Comparison of ENCODE assay signal across 27 cellular contexts in the genomic region with DNA sequence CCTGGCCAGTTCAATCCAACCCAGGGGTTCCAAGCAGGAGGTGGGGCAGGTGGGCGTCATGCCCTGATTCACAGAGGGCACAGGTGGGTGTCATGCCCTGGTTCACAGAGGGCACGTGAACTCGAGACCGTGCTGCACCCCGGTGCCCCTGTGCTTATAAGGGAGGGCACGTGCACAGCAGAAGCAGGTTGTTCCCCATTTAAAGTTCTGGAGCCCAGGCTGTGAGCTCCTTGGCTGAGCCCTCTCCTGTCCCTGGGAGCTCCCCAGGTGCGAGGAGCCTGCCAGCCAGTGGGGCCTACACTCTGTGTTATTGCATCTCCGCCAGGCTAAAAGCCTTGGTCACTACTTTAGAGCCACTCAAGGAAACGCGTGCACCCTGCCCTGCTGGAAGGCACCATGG. TPM values are rescaled to one million over a fixed set of nuclear protein-coding genes. Genes with fewer than 3 reads are reported as not detected.
"Had no signal": no experiment of that assay in that cellular context is flagged by ENCODE, and none has a peak within 500 bp of the region (broad histone marks: within the 10 kb centered on the region; RNA-seq: fewer than 3 reads in every experiment).

No MANE protein-coding gene starts in this region.

- H3K4me3 ChIP-seq: adrenal gland, body of pancreas, esophagus squamous epithelium, hepatocyte, neural progenitor cell, pancreas, prostate gland, testis, transverse colon had no signal

- H3K9me3 ChIP-seq: adrenal gland, body of pancreas, esophagus squamous epithelium, pancreas, prostate gland, testis, transverse colon had no signal

- H3K4me3 Mint-ChIP-seq: activated CD8-positive, alpha-beta memory T cell treated with anti-CD3 and anti-CD28 coated beads, Interleukin-2, amount 10 ng/mL, durations not matched to agents 7 days and 5 days; activated CD8-positive, alpha-beta T cell treated with anti-CD3 and anti-CD28 coated beads, Interleukin-2, amount 10 ng/mL, durations not matched to agents 7 days and 5 days; activated naive CD8-positive, alpha-beta T cell; activated T-cell treated with anti-CD3 and anti-CD28 coated beads, Interleukin-2, amount 50 U/mL, for 72 hours; mesothelial cell of epicardium; naive thymus-derived CD4-positive, alpha-beta T cell; neural progenitor cell; WTC11 had no signal

- ATAC-seq: activated CD8-positive, alpha-beta memory T cell treated with anti-CD3 and anti-CD28 coated beads, Interleukin-2, amount 10 ng/mL, durations not matched to agents 7 days and 5 days; activated CD8-positive, alpha-beta T cell treated with anti-CD3 and anti-CD28 coated beads, Interleukin-2, amount 10 ng/mL, durations not matched to agents 7 days and 5 days; activated T-cell treated with anti-CD3 and anti-CD28 coated beads, Interleukin-2, amount 50 U/mL, for 72 hours; body of pancreas; left cardiac atrium; left ventricle myocardium superior; naive thymus-derived CD4-positive, alpha-beta T cell; pancreas; WTC11 had no signal

- H3K27ac ChIP-seq: adrenal gland, body of pancreas, epithelial cell of prostate, esophagus squamous epithelium, hepatocyte, neural progenitor cell, pancreas, prostate gland, testis, transverse colon had no signal

- H3K9me3 Mint-ChIP-seq: activated T-cell treated with anti-CD3 and anti-CD28 coated beads, Interleukin-2, amount 50 U/mL, for 72 hours; mesothelial cell of epicardium; neural progenitor cell; WTC11 had no signal

- H3K27ac Mint-ChIP-seq: activated CD8-positive, alpha-beta memory T cell treated with anti-CD3 and anti-CD28 coated beads, Interleukin-2, amount 10 ng/mL, durations not matched to agents 7 days and 5 days; activated CD8-positive, alpha-beta T cell treated with anti-CD3 and anti-CD28 coated beads, Interleukin-2, amount 10 ng/mL, durations not matched to agents 7 days and 5 days; activated naive CD8-positive, alpha-beta T cell; activated T-cell treated with anti-CD3 and anti-CD28 coated beads, Interleukin-2, amount 50 U/mL, for 72 hours; mesothelial cell of epicardium; naive thymus-derived CD4-positive, alpha-beta T cell; neural progenitor cell; WTC11 had no signal

- DNase-seq: activated CD4-positive, alpha-beta T cell treated with anti-CD3 and anti-CD28 coated beads for 1 hour; activated CD8-positive, alpha-beta memory T cell treated with anti-CD3 and anti-CD28 coated beads, Interleukin-2, amount 10 ng/mL, durations not matched to agents 7 days and 5 days; activated CD8-positive, alpha-beta T cell treated with anti-CD3 and anti-CD28 coated beads, Interleukin-2, amount 10 ng/mL, durations not matched to agents 7 days and 5 days; activated naive CD4-positive, alpha-beta T cell; activated T-cell treated with anti-CD3 and anti-CD28 coated beads, Interleukin-2, amount 50 U/mL, for 72 hours; adrenal gland; body of pancreas; dermis blood vessel endothelial cell; effector CD4-positive, alpha-beta T cell; esophagus squamous epithelium; islet precursor cell; left cardiac atrium; left ventricle myocardium superior; naive thymus-derived CD4-positive, alpha-beta T cell; stimulated activated naive CD4-positive, alpha-beta T cell treated with Interleukin-2 at 50 U/mL for 16 hours; T-helper 2 cell; testis; transverse colon had no signal

- H3K27me3 ChIP-seq: testis had no signal

- H3K4me1 ChIP-seq: adrenal gland, pancreas, transverse colon had no signal

- H3K36me3 ChIP-seq: adrenal gland, esophagus squamous epithelium, neural progenitor cell, pancreas, prostate gland, transverse colon had no signal

- H3K36me3 Mint-ChIP-seq: activated CD8-positive, alpha-beta memory T cell treated with anti-CD3 and anti-CD28 coated beads, Interleukin-2, amount 10 ng/mL, durations not matched to agents 7 days and 5 days; activated naive CD8-positive, alpha-beta T cell; mesothelial cell of epicardium; naive thymus-derived CD4-positive, alpha-beta T cell; neural progenitor cell; WTC11 had no signal

- H3K4me1 Mint-ChIP-seq: activated CD8-positive, alpha-beta memory T cell treated with anti-CD3 and anti-CD28 coated beads, Interleukin-2, amount 10 ng/mL, durations not matched to agents 7 days and 5 days had no signal

RNA-seq across cellular contexts. Expression of gene CPZ, which starts 3.2 kb away (rescaled TPM):
- total RNA-seq: activated CD8-positive, alpha-beta memory T cell treated with anti-CD3 and anti-CD28 coated beads, Interleukin-2, amount 10 ng/mL, durations not matched to agents 7 days and 5 days; activated T-cell treated with anti-CD3 and anti-CD28 coated beads, Interleukin-2, amount 50 U/mL, for 72 hours; dermis blood vessel endothelial cell; naive thymus-derived CD4-positive, alpha-beta T cell had no signal
- polyA plus RNA-seq: naive thymus-derived CD4-positive, alpha-beta T cell had no signal

RNA-seq across cellular contexts. Expression of gene GPR78, which starts 9.1 kb away (rescaled TPM):
- total RNA-seq: activated CD8-positive, alpha-beta memory T cell treated with anti-CD3 and anti-CD28 coated beads, Interleukin-2, amount 10 ng/mL, durations not matched to agents 7 days and 5 days; activated CD8-positive, alpha-beta T cell treated with anti-CD3 and anti-CD28 coated beads, Interleukin-2, amount 10 ng/mL, durations not matched to agents 7 days and 5 days; activated T-cell treated with anti-CD3 and anti-CD28 coated beads, Interleukin-2, amount 50 U/mL, for 72 hours; body of pancreas; dermis blood vessel endothelial cell; left ventricle myocardium superior; naive thymus-derived CD4-positive, alpha-beta T cell; pancreas had no signal
- polyA plus RNA-seq: aorta; naive thymus-derived CD4-positive, alpha-beta T cell had no signal
